In genomic region chr2:196274387-196274809, GRCh38 we compare ENCODE assay signal across 10 cellular contexts.
DNase-seq lines count a peak whose midpoint lies in the region; ATAC-seq, FAIRE-seq and TF ChIP-seq lines count a peak whose summit lies in the region.
"Had no signal": no experiment of that assay in that cellular context is flagged by ENCODE, and none has a peak within 500 bp of the region (broad histone marks: within the 10 kb centered on the region; RNA-seq: fewer than 3 reads in every experiment).

No MANE protein-coding gene starts in this region.

- H3K4me3 ChIP-seq in CD8-positive, alpha-beta T cell (ENCODE audit: low read depth, low read length), result no peak overlapping the region
- H3K4me3 ChIP-seq in Loucy (ENCODE audit: low read length, poor library complexity, severe bottlenecking) (no peak overlapping the region), mucosa of descending colon (no peak overlapping the region)
- H3K4me3 ChIP-seq: dorsolateral prefrontal cortex had no signal

- POLR2A ChIA-PET in CD8-positive, alpha-beta T cell (lab: Charles Lee), result interaction anchor here (0.7 to 3.4 kb wide), 4 partner anchors 35 to 108 kb away, joined by 3 to 23 read pairs (median 6); partner anchors contain the start of gene STK17B

- peak overlapping the region; percentile 24 for H3K9ac ChIP-seq in Loucy (ENCODE audit: low read depth, low read length, poor library complexity, severe bottlenecking)

- peak overlapping the region; percentile 59 for H3K4me3 Mint-ChIP-seq in CD8-positive, alpha-beta T cell
- H3K4me3 Mint-ChIP-seq in activated naive CD8-positive, alpha-beta T cell, result peak overlapping the region; percentile 43

- H3K27ac Mint-ChIP-seq in CD8-positive, alpha-beta T cell, result peak overlapping the region; percentile 93
- H3K27ac Mint-ChIP-seq in activated naive CD8-positive, alpha-beta T cell, result peak overlapping the region; percentile 97

- DNase-seq in CD8-positive, alpha-beta T cell, result peak in 2 of 7 experiments; percentile 27 to 38
- DNase-seq in mucosa of descending colon, result peak in 1 of 3 donors; percentile 42
- DNase-seq in D721Med (ENCODE audit: insufficient read length, low spot score), result no peak
- no peak for DNase-seq in NCI-H1694 treated with DMSO at 0.1 percent for 48 hours (lab: John Stamatoyannopoulos, UW)
- DNase-seq in NCI-H1694 (lab: John Stamatoyannopoulos, UW), result no peak

- no peaks in the 10 kb centered on the region for H3K36me3 ChIP-seq in CD8-positive, alpha-beta T cell (ENCODE audit: insufficient read depth, low read length)
- no peaks in the 10 kb centered on the region for H3K36me3 ChIP-seq in Loucy (ENCODE audit: insufficient read depth, low read length)
- no peaks in the 10 kb centered on the region for H3K36me3 ChIP-seq in mucosa of descending colon (ENCODE audit: low read depth)

- peaks cover 46% of the 10 kb centered on the region for H3K4me1 ChIP-seq in CD8-positive, alpha-beta T cell (ENCODE audit: insufficient read depth, low read length)
- H3K4me1 ChIP-seq in Loucy (ENCODE audit: insufficient read depth, low read length, poor library complexity, severe bottlenecking) (peaks cover 40% of the 10 kb centered on the region), mucosa of descending colon (ENCODE audit: low read depth) (peaks cover 29% of the 10 kb centered on the region)

- CTCF ChIA-PET in CD8-positive, alpha-beta T cell (lab: Charles Lee), result interaction anchor here (1.8 to 6.3 kb wide), 5 partner anchors 30 to 206 kb away, joined by 5 to 58 read pairs (median 34); partner anchors contain the start of gene DNAH7

- peak; percentile 64 for ATAC-seq in CD8-positive, alpha-beta T cell
- ATAC-seq in GM19452 (IDR thresholded peaks at IDR 0.05; ENCODE audit: unreplicated experiment), result peak; percentile 41
- peak; percentile 33 for ATAC-seq in mucosa of descending colon

- no peaks in the 10 kb centered on the region for H3K79me2 ChIP-seq in Loucy (ENCODE audit: insufficient read depth, low read length)

- no peak for TF ChIP-seq CTCF in CD8-positive, alpha-beta T cell (IDR thresholded peaks at IDR 0.05)
- TF ChIP-seq CTCF in Loucy (conservative IDR thresholded peaks at IDR 0.05; ENCODE audit: low read length) (no peak), mucosa of descending colon (IDR thresholded peaks at IDR 0.05) (no peak), D721Med (IDR thresholded peaks at IDR 0.05; ENCODE audit: insufficient read depth, missing control alignments) (no peak)

- H3K9me3 Mint-ChIP-seq in CD8-positive, alpha-beta T cell, result no peaks in the 10 kb centered on the region
- H3K9me3 Mint-ChIP-seq in activated naive CD8-positive, alpha-beta T cell (ENCODE audit: low read depth), result peaks cover 6% of the 10 kb centered on the region

- peaks cover 48% of the 10 kb centered on the region for H3K4me1 Mint-ChIP-seq in CD8-positive, alpha-beta T cell (ENCODE audit: low read depth)
- H3K4me1 Mint-ChIP-seq in activated naive CD8-positive, alpha-beta T cell (ENCODE audit: low read depth), result peaks cover 59% of the 10 kb centered on the region

- peak overlapping the region; percentile 50 for H2AFZ ChIP-seq in Loucy (ENCODE audit: low read length)

- H3F3A ChIP-seq in Loucy (ENCODE audit: low read depth), result no peaks in the 10 kb centered on the region

- no peaks in the 10 kb centered on the region for H3K36me3 Mint-ChIP-seq in CD8-positive, alpha-beta T cell
- H3K36me3 Mint-ChIP-seq in activated naive CD8-positive, alpha-beta T cell, result no peaks in the 10 kb centered on the region

- no peaks in the 10 kb centered on the region for H3K27me3 ChIP-seq in CD8-positive, alpha-beta T cell (ENCODE audit: insufficient read depth, low read length)
- H3K27me3 ChIP-seq in Loucy (ENCODE audit: insufficient read depth, low read length, poor library complexity, severe bottlenecking), result no peaks in the 10 kb centered on the region
- H3K27me3 ChIP-seq: dorsolateral prefrontal cortex had no signal

- FAIRE-seq in D721Med (lab: Jason Lieb, UNC), result no peak
- FAIRE-seq: H1 had no signal

- H3K27me3 Mint-ChIP-seq in CD8-positive, alpha-beta T cell (ENCODE audit: low read depth), result no peaks in the 10 kb centered on the region
- no peaks in the 10 kb centered on the region for H3K27me3 Mint-ChIP-seq in activated naive CD8-positive, alpha-beta T cell

- no peaks in the 10 kb centered on the region for H4K20me1 ChIP-seq in Loucy (ENCODE audit: insufficient read depth, low read length, poor library complexity, severe bottlenecking)

- no peaks in the 10 kb centered on the region for H3K9me3 ChIP-seq in CD8-positive, alpha-beta T cell (ENCODE audit: low read length)
- H3K9me3 ChIP-seq in Loucy (ENCODE audit: insufficient read depth, low read depth, low read length) (no peaks in the 10 kb centered on the region), mucosa of descending colon (no peaks in the 10 kb centered on the region)

- intact Hi-C loops in CD8-positive, alpha-beta T cell (cut with DNase I, micrococcal nuclease), result loop anchor here (2.0 to 5.0 kb wide), 3 partner anchors 42 to 98 kb away; no protein-coding TSS in a partner anchor
- intact Hi-C loops in mucosa of descending colon (cut with DNase I, micrococcal nuclease), result no loop called here

- no peaks in the 10 kb centered on the region for H3K9me2 ChIP-seq in Loucy (replicated peaks; ENCODE audit: low read depth, low read length)

- H3K4me2 ChIP-seq in Loucy (ENCODE audit: low read depth, low read length, poor library complexity, severe bottlenecking), result no peak overlapping the region

- H3K27ac ChIP-seq in CD8-positive, alpha-beta T cell (ENCODE audit: low read depth, low read length), result peak overlapping the region; percentile 3

Comparison
In these comparisons a context has a peak if more than half of its experiments do, and no peak if none do; other contexts are left out.
1. intact Hi-C loops: an anchor here in CD8-positive, alpha-beta T cell (2.0 to 5.0 kb wide); none called in mucosa of descending colon.